ENCODE assay signal across 32 cellular contexts in genomic region chr6:74491844-74492374, GRCh38.
DNase-seq lines count a peak whose midpoint lies in the region; ATAC-seq and TF ChIP-seq lines count a peak whose summit lies in the region.
"Had no signal": no experiment of that assay in that cellular context is flagged by ENCODE, and none has a peak within 500 bp of the region (broad histone marks: within the 10 kb centered on the region; RNA-seq: fewer than 3 reads in every experiment).

No MANE protein-coding gene starts in this region.

- no peak overlapping the region for H3K27ac Mint-ChIP-seq in naive thymus-derived CD8-positive, alpha-beta T cell
- H3K27ac Mint-ChIP-seq: activated CD4-positive, alpha-beta T cell treated with anti-CD3 and anti-CD28 coated beads, Interleukin-2, amount 10 ng/mL, durations not matched to agents 7 days and 5 days; activated naive CD8-positive, alpha-beta T cell; CD4-positive, alpha-beta T cell; T-cell; WTC11 had no signal

- no peak overlapping the region for H3K27ac ChIP-seq in SJCRH30
- H3K27ac ChIP-seq: A549, esophagus squamous epithelium, foreskin keratinocyte, SJSA1, upper lobe of right lung had no signal

- no peak overlapping the region for H3K4me3 ChIP-seq in SJCRH30
- H3K4me3 ChIP-seq: A549, esophagus squamous epithelium, SJSA1, smooth muscle cell, upper lobe of right lung had no signal

- no peak for TF ChIP-seq POLR2A in GM18505 (IDR thresholded peaks at IDR 0.05; ENCODE audit: borderline replicate concordance, extremely low read depth, insufficient read depth, insufficient read length)

- ATAC-seq in GM18505 (IDR thresholded peaks at IDR 0.05; ENCODE audit: unreplicated experiment) (peak; percentile 62), GM19397 (IDR thresholded peaks at IDR 0.05; ENCODE audit: unreplicated experiment) (peak; percentile 82), HG03159 (IDR thresholded peaks at IDR 0.05; ENCODE audit: unreplicated experiment) (peak; percentile 64), HG03045 (IDR thresholded peaks at IDR 0.05; ENCODE audit: unreplicated experiment) (no peak), GM18517 (IDR thresholded peaks at IDR 0.05; ENCODE audit: unreplicated experiment) (no peak)
- ATAC-seq in naive thymus-derived CD8-positive, alpha-beta T cell = no peak
- ATAC-seq: A549, foreskin keratinocyte, left ventricle myocardium superior, right cardiac atrium, T-cell, upper lobe of right lung, WTC11 had no signal

- POLR2A ChIA-PET in naive thymus-derived CD8-positive, alpha-beta T cell (lab: Charles Lee) = no interaction called here

- no peaks in the 10 kb centered on the region for H3K4me1 Mint-ChIP-seq in naive thymus-derived CD8-positive, alpha-beta T cell
- H3K4me1 Mint-ChIP-seq: activated CD4-positive, alpha-beta T cell treated with anti-CD3 and anti-CD28 coated beads, Interleukin-2, amount 10 ng/mL, durations not matched to agents 7 days and 5 days; T-cell; WTC11 had no signal

- H3K27me3 Mint-ChIP-seq in naive thymus-derived CD8-positive, alpha-beta T cell = no peaks in the 10 kb centered on the region
- H3K27me3 Mint-ChIP-seq: activated CD4-positive, alpha-beta T cell treated with anti-CD3 and anti-CD28 coated beads, Interleukin-2, amount 10 ng/mL, durations not matched to agents 7 days and 5 days; activated naive CD8-positive, alpha-beta T cell; CD4-positive, alpha-beta T cell; T-cell had no signal

- H3K36me3 ChIP-seq in SJCRH30 = no peaks in the 10 kb centered on the region
- H3K36me3 ChIP-seq: esophagus squamous epithelium, SJSA1, upper lobe of right lung had no signal

- H3K9me3 Mint-ChIP-seq in naive thymus-derived CD8-positive, alpha-beta T cell = peaks cover 0 to 16% (median 7%) of the 10 kb centered on the region in 9 donors

- H3K4me3 Mint-ChIP-seq in naive thymus-derived CD8-positive, alpha-beta T cell = no peak overlapping the region
- H3K4me3 Mint-ChIP-seq: activated CD4-positive, alpha-beta T cell treated with anti-CD3 and anti-CD28 coated beads, Interleukin-2, amount 10 ng/mL, durations not matched to agents 7 days and 5 days; activated naive CD8-positive, alpha-beta T cell; CD4-positive, alpha-beta T cell; T-cell; WTC11 had no signal

- H3K9me3 ChIP-seq in SJCRH30 (replicated peaks) = no peaks in the 10 kb centered on the region
- H3K9me3 ChIP-seq: A549, esophagus squamous epithelium, SJSA1, upper lobe of right lung had no signal

- H3K27me3 ChIP-seq in SJCRH30 = no peaks in the 10 kb centered on the region
- H3K27me3 ChIP-seq: esophagus squamous epithelium, SJSA1, upper lobe of right lung had no signal

- peak; percentile 54 for DNase-seq in OCI-M1 (lab: John Stamatoyannopoulos, UW)
- no peak for DNase-seq in naive thymus-derived CD8-positive, alpha-beta T cell
- no peak for DNase-seq in SJCRH30
- DNase-seq: activated CD4-positive, alpha-beta T cell treated with anti-CD3 and anti-CD28 coated beads, Interleukin-2, amount 10 ng/mL, durations not matched to agents 7 days and 5 days; activated effector memory CD4-positive, alpha-beta T cell treated with Interleukin-2 at 50 U/mL for 16 hours; CD4-positive, alpha-beta T cell; DND-41; esophagus squamous epithelium; foreskin keratinocyte; GF-D8; head of caudate nucleus; IMR-90; left ventricle myocardium superior; NCI-H1092 treated with DMSO at 0.1 percent for 48 hours; NCI-H187 treated with DMSO at 0.1 percent for 48 hours; NCI-H2171; NCI-H82; right cardiac atrium; stimulated activated CD4-positive, alpha-beta T cell treated with anti-CD3 and anti-CD28 coated beads, Interleukin-1b, Interleukin-23, amount 100 ng/mL, for 48 hours; stimulated activated naive CD4-positive, alpha-beta T cell treated with Interleukin-2 at 50 U/mL for 16 hours; T-cell; upper lobe of right lung had no signal

- peaks cover 3% of the 10 kb centered on the region; the same call in 1 of the 2 replicates for H3K4me1 ChIP-seq in SJCRH30
- H3K4me1 ChIP-seq: A549, esophagus squamous epithelium, foreskin keratinocyte, SJSA1, upper lobe of right lung had no signal

- no peaks in the 10 kb centered on the region for H3K36me3 Mint-ChIP-seq in naive thymus-derived CD8-positive, alpha-beta T cell
- H3K36me3 Mint-ChIP-seq: activated naive CD8-positive, alpha-beta T cell; T-cell; WTC11 had no signal

Comparison
In these comparisons a context has a peak if more than half of its experiments do, and no peak if none do; other contexts are left out.
1. ATAC-seq: peak in GM18505 (single experiment), GM19397 (single experiment) and HG03159 (single experiment); none in HG03045 (single experiment), naive thymus-derived CD8-positive, alpha-beta T cell (0 of 2) and GM18517 (single experiment).